Comparison of ENCODE assay signal across 21 cellular contexts in genomic region chr5:38883842-38884241, GRCh38. TPM values are rescaled to one million over a fixed set of nuclear protein-coding genes. Genes with fewer than 3 reads are reported as not detected.
A peak's percentile ranks its signal among the peaks of the same experiment; 100 is the strongest.
DNase-seq lines count a peak whose midpoint lies in the region; TF ChIP-seq lines count a peak whose summit lies in the region.
"Had no signal": no experiment of that assay in that cellular context is flagged by ENCODE, and none has a peak within 500 bp of the region (broad histone marks: within the 10 kb centered on the region; RNA-seq: fewer than 3 reads in every experiment).

No MANE protein-coding gene starts in this region.

- no peak for DNase-seq in left ventricle myocardium inferior
- no peak for DNase-seq in cardiac septum (ENCODE audit: low spot score)
- peak; percentile 30 for DNase-seq in dermis blood vessel endothelial cell
- DNase-seq in globus pallidus (ENCODE audit: low spot score), result peak; percentile 16
- no peak for DNase-seq in NCI-H524 (lab: John Stamatoyannopoulos, UW)
- no peak for DNase-seq in activated gamma-delta T cell treated with Interleukin-2 at 50 U/mL for 16 hours
- no peak for DNase-seq in activated gamma-delta T cell (lab: John Stamatoyannopoulos, UW)
- DNase-seq: 8988T; CD8-positive, alpha-beta T cell; COR-L47; DMS 273 treated with DMSO at 0.1 percent for 48 hours; DMS53; DND-41; EL; GOT3; H7; HFFc6 had no signal

- peaks cover 71% of the 10 kb centered on the region for H3K36me3 ChIP-seq in left ventricle myocardium inferior
- H3K36me3 ChIP-seq: BLaER1 treated with 17β-estradiol and CSF1 and Interleukin-3, amounts not matched to agents 10 nM and 100 nM had no signal

- no peak overlapping the region for H3K4me3 ChIP-seq in left ventricle myocardium inferior
- H3K4me3 ChIP-seq: BLaER1 treated with 17β-estradiol and CSF1 and Interleukin-3, amounts not matched to agents 10 nM and 100 nM; GM12878 had no signal

- intact Hi-C loops in left ventricle myocardium inferior (cut with micrococcal nuclease) (no loop called here), cardiac septum (cut with DNase I) (no loop called here)

- no peaks in the 10 kb centered on the region for H3K9me3 ChIP-seq in left ventricle myocardium inferior (replicated peaks)
- H3K9me3 ChIP-seq: BLaER1 treated with 17β-estradiol and CSF1 and Interleukin-3, amounts not matched to agents 10 nM and 100 nM had no signal

- H3K27me3 ChIP-seq in left ventricle myocardium inferior (ENCODE audit: low read depth), result no peaks in the 10 kb centered on the region

- H3K4me1 ChIP-seq in left ventricle myocardium inferior, result peaks cover 14% of the 10 kb centered on the region

- no peak for TF ChIP-seq CTCF in left ventricle myocardium inferior (IDR thresholded peaks at IDR 0.05; ENCODE audit: borderline replicate concordance)

- H3K27ac ChIP-seq in left ventricle myocardium inferior (replicated peaks), result peak overlapping the region; percentile 3
- H3K27ac ChIP-seq: BLaER1 treated with 17β-estradiol and CSF1 and Interleukin-3, amounts not matched to agents 10 nM and 100 nM had no signal

RNA-seq across cellular contexts. Expression of gene OSMR, which starts 38.0 kb away (rescaled TPM):
- total RNA-seq in left ventricle myocardium inferior (11.7 TPM), cardiac septum (19.9 TPM), dermis blood vessel endothelial cell (24.2 and 30.0 TPM in 2 replicates)
- total RNA-seq: B cell; CD8-positive, alpha-beta T cell; G401 had no signal

Comparison
In these comparisons a context has a peak if more than half of its experiments do, and no peak if none do; other contexts are left out.
1. DNase-seq: peak in dermis blood vessel endothelial cell (single experiment) and globus pallidus (single experiment); none in left ventricle myocardium inferior (single experiment), cardiac septum (single experiment), NCI-H524 (0 of 2), activated gamma-delta T cell treated with Interleukin-2 at 50 U/mL for 16 hours (single experiment) and activated gamma-delta T cell (single experiment).